2 cellular contexts compared by ENCODE assay signal in the genomic region with DNA sequence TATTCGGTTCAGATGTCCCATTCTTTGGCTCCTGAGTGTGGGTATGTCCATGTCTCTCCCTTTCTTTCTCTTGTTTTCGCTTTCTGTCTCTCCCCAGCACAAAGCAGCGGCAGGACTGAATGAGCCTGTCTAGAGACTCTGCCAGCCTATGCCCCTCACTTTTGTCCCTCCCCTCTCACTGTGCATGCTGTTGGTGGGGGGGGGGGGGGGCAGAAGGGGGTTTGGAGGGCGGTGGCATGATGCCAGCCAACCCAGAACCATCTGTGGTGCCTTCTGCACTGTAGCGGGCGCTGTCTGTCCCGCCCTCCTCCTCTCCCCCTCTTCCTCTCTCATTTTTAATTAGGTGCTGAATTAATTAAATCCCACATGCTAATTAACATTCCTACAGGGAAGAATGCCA.
TF ChIP-seq lines count a peak whose summit lies in the region.

No MANE protein-coding gene starts in this region.

TF ChIP-seq in GM23338, 12 proteins besides CTCF, POLR2A, EP300 and RAD21 (continues in another document):
- TF ChIP-seq NANOG (IDR thresholded peaks at IDR 0.05; ENCODE audit: borderline replicate concordance) (no peak), EZH2 (IDR thresholded peaks at IDR 0.05; ENCODE audit: low read depth, unreplicated experiment) (no peak), ZNF114 (CRISPR knock-in tag; IDR thresholded peaks at IDR 0.05) (no peak), POLR2AphosphoS5 (IDR thresholded peaks at IDR 0.05; ENCODE audit: low read depth) (no peak), CREB1 (CRISPR knock-in tag; IDR thresholded peaks at IDR 0.05; ENCODE audit: low read depth) (no peak), EZH2phosphoT487 (IDR thresholded peaks at IDR 0.05; ENCODE audit: unreplicated experiment) (no peak), STAT1 (IDR thresholded peaks at IDR 0.05; ENCODE audit: unreplicated experiment) (no peak)
- TF ChIP-seq, protein P1, sequence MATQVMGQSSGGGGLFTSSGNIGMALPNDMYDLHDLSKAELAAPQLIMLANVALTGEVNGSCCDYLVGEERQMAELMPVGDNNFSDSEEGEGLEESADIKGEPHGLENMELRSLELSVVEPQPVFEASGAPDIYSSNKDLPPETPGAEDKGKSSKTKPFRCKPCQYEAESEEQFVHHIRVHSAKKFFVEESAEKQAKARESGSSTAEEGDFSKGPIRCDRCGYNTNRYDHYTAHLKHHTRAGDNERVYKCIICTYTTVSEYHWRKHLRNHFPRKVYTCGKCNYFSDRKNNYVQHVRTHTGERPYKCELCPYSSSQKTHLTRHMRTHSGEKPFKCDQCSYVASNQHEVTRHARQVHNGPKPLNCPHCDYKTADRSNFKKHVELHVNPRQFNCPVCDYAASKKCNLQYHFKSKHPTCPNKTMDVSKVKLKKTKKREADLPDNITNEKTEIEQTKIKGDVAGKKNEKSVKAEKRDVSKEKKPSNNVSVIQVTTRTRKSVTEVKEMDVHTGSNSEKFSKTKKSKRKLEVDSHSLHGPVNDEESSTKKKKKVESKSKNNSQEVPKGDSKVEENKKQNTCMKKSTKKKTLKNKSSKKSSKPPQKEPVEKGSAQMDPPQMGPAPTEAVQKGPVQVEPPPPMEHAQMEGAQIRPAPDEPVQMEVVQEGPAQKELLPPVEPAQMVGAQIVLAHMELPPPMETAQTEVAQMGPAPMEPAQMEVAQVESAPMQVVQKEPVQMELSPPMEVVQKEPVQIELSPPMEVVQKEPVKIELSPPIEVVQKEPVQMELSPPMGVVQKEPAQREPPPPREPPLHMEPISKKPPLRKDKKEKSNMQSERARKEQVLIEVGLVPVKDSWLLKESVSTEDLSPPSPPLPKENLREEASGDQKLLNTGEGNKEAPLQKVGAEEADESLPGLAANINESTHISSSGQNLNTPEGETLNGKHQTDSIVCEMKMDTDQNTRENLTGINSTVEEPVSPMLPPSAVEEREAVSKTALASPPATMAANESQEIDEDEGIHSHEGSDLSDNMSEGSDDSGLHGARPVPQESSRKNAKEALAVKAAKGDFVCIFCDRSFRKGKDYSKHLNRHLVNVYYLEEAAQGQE (IDR thresholded peaks at IDR 0.05; ENCODE audit: unreplicated experiment), result no peak
- TF ChIP-seq, protein P2, sequence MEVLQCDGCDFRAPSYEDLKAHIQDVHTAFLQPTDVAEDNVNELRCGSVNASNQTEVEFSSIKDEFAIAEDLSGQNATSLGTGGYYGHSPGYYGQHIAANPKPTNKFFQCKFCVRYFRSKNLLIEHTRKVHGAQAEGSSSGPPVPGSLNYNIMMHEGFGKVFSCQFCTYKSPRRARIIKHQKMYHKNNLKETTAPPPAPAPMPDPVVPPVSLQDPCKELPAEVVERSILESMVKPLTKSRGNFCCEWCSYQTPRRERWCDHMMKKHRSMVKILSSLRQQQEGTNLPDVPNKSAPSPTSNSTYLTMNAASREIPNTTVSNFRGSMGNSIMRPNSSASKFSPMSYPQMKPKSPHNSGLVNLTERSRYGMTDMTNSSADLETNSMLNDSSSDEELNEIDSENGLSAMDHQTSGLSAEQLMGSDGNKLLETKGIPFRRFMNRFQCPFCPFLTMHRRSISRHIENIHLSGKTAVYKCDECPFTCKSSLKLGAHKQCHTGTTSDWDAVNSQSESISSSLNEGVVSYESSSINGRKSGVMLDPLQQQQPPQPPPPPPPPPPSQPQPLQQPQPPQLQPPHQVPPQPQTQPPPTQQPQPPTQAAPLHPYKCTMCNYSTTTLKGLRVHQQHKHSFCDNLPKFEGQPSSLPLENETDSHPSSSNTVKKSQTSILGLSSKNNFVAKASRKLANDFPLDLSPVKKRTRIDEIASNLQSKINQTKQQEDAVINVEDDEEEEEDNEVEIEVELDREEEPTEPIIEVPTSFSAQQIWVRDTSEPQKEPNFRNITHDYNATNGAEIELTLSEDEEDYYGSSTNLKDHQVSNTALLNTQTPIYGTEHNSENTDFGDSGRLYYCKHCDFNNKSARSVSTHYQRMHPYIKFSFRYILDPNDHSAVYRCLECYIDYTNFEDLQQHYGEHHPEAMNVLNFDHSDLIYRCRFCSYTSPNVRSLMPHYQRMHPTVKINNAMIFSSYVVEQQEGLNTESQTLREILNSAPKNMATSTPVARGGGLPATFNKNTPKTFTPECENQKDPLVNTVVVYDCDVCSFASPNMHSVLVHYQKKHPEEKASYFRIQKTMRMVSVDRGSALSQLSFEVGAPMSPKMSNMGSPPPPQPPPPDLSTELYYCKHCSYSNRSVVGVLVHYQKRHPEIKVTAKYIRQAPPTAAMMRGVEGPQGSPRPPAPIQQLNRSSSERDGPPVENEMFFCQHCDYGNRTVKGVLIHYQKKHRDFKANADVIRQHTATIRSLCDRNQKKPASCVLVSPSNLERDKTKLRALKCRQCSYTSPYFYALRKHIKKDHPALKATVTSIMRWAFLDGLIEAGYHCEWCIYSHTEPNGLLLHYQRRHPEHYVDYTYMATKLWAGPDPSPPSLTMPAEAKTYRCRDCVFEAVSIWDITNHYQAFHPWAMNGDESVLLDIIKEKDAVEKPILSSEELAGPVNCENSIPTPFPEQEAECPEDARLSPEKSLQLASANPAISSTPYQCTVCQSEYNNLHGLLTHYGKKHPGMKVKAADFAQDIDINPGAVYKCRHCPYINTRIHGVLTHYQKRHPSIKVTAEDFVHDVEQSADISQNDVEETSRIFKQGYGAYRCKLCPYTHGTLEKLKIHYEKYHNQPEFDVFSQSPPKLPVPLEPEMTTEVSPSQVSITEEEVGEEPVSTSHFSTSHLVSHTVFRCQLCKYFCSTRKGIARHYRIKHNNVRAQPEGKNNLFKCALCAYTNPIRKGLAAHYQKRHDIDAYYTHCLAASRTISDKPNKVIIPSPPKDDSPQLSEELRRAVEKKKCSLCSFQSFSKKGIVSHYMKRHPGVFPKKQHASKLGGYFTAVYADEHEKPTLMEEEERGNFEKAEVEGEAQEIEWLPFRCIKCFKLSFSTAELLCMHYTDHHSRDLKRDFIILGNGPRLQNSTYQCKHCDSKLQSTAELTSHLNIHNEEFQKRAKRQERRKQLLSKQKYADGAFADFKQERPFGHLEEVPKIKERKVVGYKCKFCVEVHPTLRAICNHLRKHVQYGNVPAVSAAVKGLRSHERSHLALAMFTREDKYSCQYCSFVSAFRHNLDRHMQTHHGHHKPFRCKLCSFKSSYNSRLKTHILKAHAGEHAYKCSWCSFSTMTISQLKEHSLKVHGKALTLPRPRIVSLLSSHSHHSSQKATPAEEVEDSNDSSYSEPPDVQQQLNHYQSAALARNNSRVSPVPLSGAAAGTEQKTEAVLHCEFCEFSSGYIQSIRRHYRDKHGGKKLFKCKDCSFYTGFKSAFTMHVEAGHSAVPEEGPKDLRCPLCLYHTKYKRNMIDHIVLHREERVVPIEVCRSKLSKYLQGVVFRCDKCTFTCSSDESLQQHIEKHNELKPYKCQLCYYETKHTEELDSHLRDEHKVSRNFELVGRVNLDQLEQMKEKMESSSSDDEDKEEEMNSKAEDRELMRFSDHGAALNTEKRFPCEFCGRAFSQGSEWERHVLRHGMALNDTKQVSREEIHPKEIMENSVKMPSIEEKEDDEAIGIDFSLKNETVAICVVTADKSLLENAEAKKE (CRISPR knock-in tag; IDR thresholded peaks at IDR 0.05), result no peak
- TF ChIP-seq, protein P3, sequence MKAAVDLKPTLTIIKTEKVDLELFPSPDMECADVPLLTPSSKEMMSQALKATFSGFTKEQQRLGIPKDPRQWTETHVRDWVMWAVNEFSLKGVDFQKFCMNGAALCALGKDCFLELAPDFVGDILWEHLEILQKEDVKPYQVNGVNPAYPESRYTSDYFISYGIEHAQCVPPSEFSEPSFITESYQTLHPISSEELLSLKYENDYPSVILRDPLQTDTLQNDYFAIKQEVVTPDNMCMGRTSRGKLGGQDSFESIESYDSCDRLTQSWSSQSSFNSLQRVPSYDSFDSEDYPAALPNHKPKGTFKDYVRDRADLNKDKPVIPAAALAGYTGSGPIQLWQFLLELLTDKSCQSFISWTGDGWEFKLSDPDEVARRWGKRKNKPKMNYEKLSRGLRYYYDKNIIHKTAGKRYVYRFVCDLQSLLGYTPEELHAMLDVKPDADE (IDR thresholded peaks at IDR 0.05), result no peak

TF ChIP-seq in H1, 55 proteins besides CTCF, POLR2A, EP300 and RAD21:
- TF ChIP-seq, protein P4, sequence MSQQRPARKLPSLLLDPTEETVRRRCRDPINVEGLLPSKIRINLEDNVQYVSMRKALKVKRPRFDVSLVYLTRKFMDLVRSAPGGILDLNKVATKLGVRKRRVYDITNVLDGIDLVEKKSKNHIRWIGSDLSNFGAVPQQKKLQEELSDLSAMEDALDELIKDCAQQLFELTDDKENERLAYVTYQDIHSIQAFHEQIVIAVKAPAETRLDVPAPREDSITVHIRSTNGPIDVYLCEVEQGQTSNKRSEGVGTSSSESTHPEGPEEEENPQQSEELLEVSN (IDR thresholded peaks at IDR 0.05), result no peak
- no peak for TF ChIP-seq BACH1 (IDR thresholded peaks at IDR 0.05; ENCODE audit: low read length)
- TF ChIP-seq TAF1 (IDR thresholded peaks at IDR 0.05; ENCODE audit: low read depth, low read length), result no peak
- TF ChIP-seq SP4 (IDR thresholded peaks at IDR 0.05; ENCODE audit: low read length), result no peak
- TF ChIP-seq BCL11A (IDR thresholded peaks at IDR 0.05; ENCODE audit: low read depth in 2 of 2, low read length in 2 of 2), result no peak
- TF ChIP-seq, protein P5, sequence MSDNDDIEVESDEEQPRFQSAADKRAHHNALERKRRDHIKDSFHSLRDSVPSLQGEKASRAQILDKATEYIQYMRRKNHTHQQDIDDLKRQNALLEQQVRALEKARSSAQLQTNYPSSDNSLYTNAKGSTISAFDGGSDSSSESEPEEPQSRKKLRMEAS (IDR thresholded peaks at IDR 0.05), result no peak
- no peak for TF ChIP-seq TBP (IDR thresholded peaks at IDR 0.05; ENCODE audit: low read depth, low read length)
- no peak for TF ChIP-seq CREB1 (IDR thresholded peaks at IDR 0.05)
- TF ChIP-seq KDM4A (IDR thresholded peaks at IDR 0.05; ENCODE audit: low read depth, low read length, severe bottlenecking), result no peak
- no peak for TF ChIP-seq POLR2AphosphoS5 (IDR thresholded peaks at IDR 0.05; ENCODE audit: low read depth, low read length)
- no peak for TF ChIP-seq POU5F1 (IDR thresholded peaks at IDR 0.05; ENCODE audit: low read depth, low read length)
- TF ChIP-seq BRCA1 (IDR thresholded peaks at IDR 0.05; ENCODE audit: low read depth, low read length), result no peak
- no peak for TF ChIP-seq CEBPB (IDR thresholded peaks at IDR 0.05; ENCODE audit: low read depth, low read length)
- TF ChIP-seq RFX5 (IDR thresholded peaks at IDR 0.05; ENCODE audit: borderline replicate concordance, low read depth, low read length), result no peak
- no peak for TF ChIP-seq NRF1 (IDR thresholded peaks at IDR 0.05; ENCODE audit: low read depth, low read length)
- TF ChIP-seq SRF (IDR thresholded peaks at IDR 0.05; ENCODE audit: low read depth, low read length), result no peak
- no peak for TF ChIP-seq GABPA (IDR thresholded peaks at IDR 0.05; ENCODE audit: borderline replicate concordance, insufficient read depth, low read length)
